In the genomic region with DNA sequence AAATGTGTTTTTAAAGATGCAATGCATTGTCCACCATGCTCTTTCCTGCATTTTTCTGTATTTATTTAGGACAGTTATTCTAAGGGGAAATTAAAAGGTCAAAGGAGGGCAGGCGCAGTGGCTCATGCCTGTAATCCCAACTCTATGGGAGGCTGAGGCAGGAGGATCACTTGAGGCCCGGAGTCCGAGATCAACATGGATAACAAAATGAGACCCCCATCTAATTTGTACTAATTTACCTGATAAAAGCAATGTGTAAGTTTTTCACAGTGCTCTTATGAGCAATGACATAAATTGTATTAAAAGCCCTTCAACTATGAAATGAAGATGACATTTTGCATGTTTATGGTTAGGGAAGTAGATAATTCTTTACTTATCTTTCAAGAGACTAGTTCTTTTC, we compare ENCODE assay signal across 30 cellular contexts.
"Had no signal": no experiment of that assay in that cellular context is flagged by ENCODE, and none has a peak within 500 bp of the region (broad histone marks: within the 10 kb centered on the region; RNA-seq: fewer than 3 reads in every experiment).

No MANE protein-coding gene starts in this region.

- H3K27ac Mint-ChIP-seq: dendritic cell treated with granulocyte-macrophage colony-stimulating factor and Interleukin-4, amounts not matched to agents 40 ng/mL and 50 ng/mL, for 4 days; neural progenitor cell; stimulated activated memory B cell treated with anti-CD40 and anti-IgM and Interleukin-4, amounts not matched to agents 10 μg/mL and 1 μg/mL and 100 μg/mL, for 72 hours; type B pancreatic cell had no signal

- DNase-seq: colonic mucosa; effector CD8-positive, alpha-beta T cell; endodermal cell; foreskin keratinocyte; heart left ventricle; left cardiac atrium; left lung; mesenchymal stem cell; midbrain; naive thymus-derived CD4-positive, alpha-beta T cell; spleen; stimulated activated CD4-positive, alpha-beta T cell treated with anti-CD3 and anti-CD28 coated beads, Interleukin-4, amount 100 ng/mL, for 4 hours; stimulated activated naive CD8-positive, alpha-beta T cell treated with anti-CD3 and anti-CD28 coated beads, Interleukin-15, Interleukin-2, amounts not matched to agents 100 U/mL and 50 U/mL, for 24 hours; substantia nigra; testis; tibial artery had no signal

- FAIRE-seq: islet of Langerhans had no signal

- ATAC-seq: foreskin keratinocyte; gastroesophageal sphincter; heart left ventricle; left cardiac atrium; left lung; naive thymus-derived CD4-positive, alpha-beta T cell; stimulated activated memory B cell treated with anti-CD40 and anti-IgM and Interleukin-4, amounts not matched to agents 10 μg/mL and 1 μg/mL and 100 μg/mL, for 72 hours; stimulated activated naive CD8-positive, alpha-beta T cell treated with anti-CD3 and anti-CD28 coated beads, Interleukin-15, Interleukin-2, amounts not matched to agents 100 U/mL and 50 U/mL, for 24 hours had no signal

- H3K4me3 Mint-ChIP-seq: dendritic cell treated with granulocyte-macrophage colony-stimulating factor and Interleukin-4, amounts not matched to agents 40 ng/mL and 50 ng/mL, for 4 days; endodermal cell; naive thymus-derived CD4-positive, alpha-beta T cell; nephron; neural progenitor cell; stimulated activated memory B cell treated with anti-CD40 and anti-IgM and Interleukin-4, amounts not matched to agents 10 μg/mL and 1 μg/mL and 100 μg/mL, for 72 hours; type B pancreatic cell had no signal

- H3K9me3 ChIP-seq: colonic mucosa, esophagus muscularis mucosa, gastroesophageal sphincter, heart left ventricle, left lung, prostate gland, right atrium auricular region, spleen, testis, tibial artery had no signal

- H3K27me3 ChIP-seq: colonic mucosa, esophagus muscularis mucosa, foreskin keratinocyte, gastroesophageal sphincter, heart left ventricle, hepatocyte, left lung, neural progenitor cell, right atrium auricular region, spleen, testis, tibial artery had no signal

- H3K4me1 Mint-ChIP-seq: nephron, neural progenitor cell had no signal

- H3K9me3 Mint-ChIP-seq: dendritic cell treated with granulocyte-macrophage colony-stimulating factor and Interleukin-4, amounts not matched to agents 40 ng/mL and 50 ng/mL, for 4 days; endodermal cell; naive thymus-derived CD4-positive, alpha-beta T cell; nephron; neural progenitor cell; stimulated activated memory B cell treated with anti-CD40 and anti-IgM and Interleukin-4, amounts not matched to agents 10 μg/mL and 1 μg/mL and 100 μg/mL, for 72 hours; type B pancreatic cell had no signal

- H3K27ac ChIP-seq: epithelial cell of prostate, esophagus muscularis mucosa, foreskin keratinocyte, gastroesophageal sphincter, heart left ventricle, hepatocyte, left lung, neural progenitor cell, parathyroid adenoma, prostate gland, right atrium auricular region, skin epidermis, spleen, testis, tibial artery had no signal

- H3K27me3 Mint-ChIP-seq: dendritic cell treated with granulocyte-macrophage colony-stimulating factor and Interleukin-4, amounts not matched to agents 40 ng/mL and 50 ng/mL, for 4 days; naive thymus-derived CD4-positive, alpha-beta T cell; stimulated activated memory B cell treated with anti-CD40 and anti-IgM and Interleukin-4, amounts not matched to agents 10 μg/mL and 1 μg/mL and 100 μg/mL, for 72 hours; type B pancreatic cell had no signal
